7 cellular contexts compared by ENCODE assay signal in genomic region chr11:49995559-49995958, GRCh38. TPM values are rescaled to one million over a fixed set of nuclear protein-coding genes. Genes with fewer than 3 reads are reported as not detected.
DNase-seq lines count a peak whose midpoint lies in the region; ATAC-seq and TF ChIP-seq lines count a peak whose summit lies in the region.

No MANE protein-coding gene starts in this region.

- ATAC-seq in HG02885 (IDR thresholded peaks at IDR 0.05; ENCODE audit: poor library complexity, unreplicated experiment) (peak; percentile 69), GM18907 (IDR thresholded peaks at IDR 0.05; ENCODE audit: unreplicated experiment) (no peak), GM21526 (IDR thresholded peaks at IDR 0.05; ENCODE audit: low FRiP score, unreplicated experiment) (no peak)

- no peaks in the 10 kb centered on the region for H4K20me1 ChIP-seq in DOHH2 (ENCODE audit: control insufficient read depth, insufficient read depth, low read depth, low read length)

- H3K27ac ChIP-seq in DOHH2 (ENCODE audit: low read depth, low read length), result no peak overlapping the region

- H3K27ac Mint-ChIP-seq in mesothelial cell of epicardium, result no peak overlapping the region

- no peaks in the 10 kb centered on the region for H3K27me3 ChIP-seq in DOHH2 (ENCODE audit: control insufficient read depth, low read length)

- no peaks in the 10 kb centered on the region for H3K27me3 Mint-ChIP-seq in mesothelial cell of epicardium (ENCODE audit: low read depth)

- H3K4me3 ChIP-seq in DOHH2 (ENCODE audit: low read length), result no peak overlapping the region

- H3K4me3 Mint-ChIP-seq in mesothelial cell of epicardium, result no peak overlapping the region

- TF ChIP-seq CTCF in DOHH2 (IDR thresholded peaks at IDR 0.05; ENCODE audit: low read depth, low read length, poor library complexity, severe bottlenecking), result peak; percentile 69
- peak; percentile 54 for TF ChIP-seq CTCF in mesothelial cell of epicardium (IDR thresholded peaks at IDR 0.05; ENCODE audit: unreplicated experiment)

- no peaks in the 10 kb centered on the region for H3K36me3 ChIP-seq in DOHH2 (ENCODE audit: control insufficient read depth, low read length)

- no peaks in the 10 kb centered on the region for H3K36me3 Mint-ChIP-seq in mesothelial cell of epicardium

- H3K4me1 ChIP-seq in DOHH2 (ENCODE audit: control insufficient read depth, low read length), result no peaks in the 10 kb centered on the region

- H3K9me2 ChIP-seq in DOHH2 (replicated peaks; ENCODE audit: control insufficient read depth, low read length), result no peaks in the 10 kb centered on the region

- H3K4me2 ChIP-seq in DOHH2 (ENCODE audit: low read length), result no peak overlapping the region

- no peaks in the 10 kb centered on the region for H3F3A ChIP-seq in DOHH2 (ENCODE audit: control insufficient read depth, insufficient read depth)

- no peaks in the 10 kb centered on the region for H3K4me1 Mint-ChIP-seq in mesothelial cell of epicardium

- no peaks in the 10 kb centered on the region for H3K79me2 ChIP-seq in DOHH2 (ENCODE audit: control insufficient read depth, low read length)

- no peaks in the 10 kb centered on the region for H3K9me3 ChIP-seq in DOHH2 (ENCODE audit: control insufficient read depth, insufficient read depth, low read length)

- DNase-seq in NCI-H69 (lab: John Stamatoyannopoulos, UW), result peak; percentile 76
- peak; percentile 2 for DNase-seq in astrocyte of the hippocampus (ENCODE audit: low read depth, low spot score)
- DNase-seq in mesothelial cell of epicardium (ENCODE audit: low spot score in 2 of 2, unreplicated experiment in 2 of 2), result no peak

- H3K9me3 Mint-ChIP-seq in mesothelial cell of epicardium, result peaks cover 71% of the 10 kb centered on the region

RNA-seq across cellular contexts. Expression of gene OR4C12, which starts 13.2 kb away (rescaled TPM):
- not detected in 3 replicates for total RNA-seq in mesothelial cell of epicardium

RNA-seq across cellular contexts. Expression of gene OR4C45, which starts 37.1 kb away (rescaled TPM):
- total RNA-seq in mesothelial cell of epicardium, result not detected in 3 replicates

RNA-seq across cellular contexts. Expression of gene OR4C13, which starts 43.4 kb away (rescaled TPM):
- not detected in 3 replicates for total RNA-seq in mesothelial cell of epicardium

Comparison
In these comparisons a context has a peak if more than half of its experiments do, and no peak if none do; other contexts are left out.
1. DNase-seq: peak in NCI-H69 (single experiment) and astrocyte of the hippocampus (single experiment); none in mesothelial cell of epicardium (0 of 2).